In the genomic region with DNA sequence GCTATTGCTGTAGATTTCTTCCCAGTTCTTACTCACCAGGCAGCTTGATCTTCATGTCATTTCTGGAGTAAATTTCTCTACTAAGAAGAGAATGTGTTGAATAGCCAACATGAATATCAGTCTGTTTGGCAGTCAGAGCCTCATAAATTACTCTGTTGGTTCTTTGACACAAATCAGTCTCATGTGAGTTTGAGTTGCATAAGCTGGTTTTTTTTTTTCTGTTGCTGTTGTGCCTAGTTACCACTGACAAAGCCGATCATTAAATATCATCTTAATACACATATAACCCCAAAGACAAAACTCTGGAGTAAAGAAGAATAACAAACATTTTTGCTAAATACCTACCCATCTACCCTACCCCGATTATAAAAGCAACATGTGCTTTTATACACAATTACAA, we compare ENCODE assay signal across 24 cellular contexts.
"Had no signal": no experiment of that assay in that cellular context is flagged by ENCODE, and none has a peak within 500 bp of the region (broad histone marks: within the 10 kb centered on the region; RNA-seq: fewer than 3 reads in every experiment).

No MANE protein-coding gene starts in this region.

- H3K36me3 ChIP-seq: left ventricle myocardium inferior, ovary, right atrium auricular region, right lobe of liver, stomach, thyroid gland, transverse colon, upper lobe of left lung, vagina had no signal

- H3K27ac ChIP-seq: left ventricle myocardium inferior, ovary, right atrium auricular region, right lobe of liver, skin epidermis, stomach, testis, thyroid gland, transverse colon, upper lobe of left lung, vagina had no signal

- DNase-seq: immature natural killer cell; left ventricle myocardium inferior; mesendoderm; naive B cell; natural killer cell; nephron progenitor cell; ovary; right lobe of liver; stimulated activated CD4-positive, alpha-beta T cell treated with anti-CD3 and anti-CD28 coated beads, Interleukin-12 subunit alpha, Interleukin-12 subunit beta, amount 100 ng/mL, for 4 hours; stimulated activated CD4-positive, alpha-beta T cell treated with anti-CD3 and anti-CD28 coated beads, Interleukin-15, amount 100 ng/mL, for 24 hours; stimulated activated CD4-positive, alpha-beta T cell treated with anti-CD3 and anti-CD28 coated beads, Interleukin-2, amount 100 ng/mL, for 24 hours; stimulated activated CD4-positive, alpha-beta T cell treated with anti-CD3 and anti-CD28 coated beads, Interleukin-4, amount 100 ng/mL, for 1 hour; stimulated activated naive B cell treated with anti-CD40 and anti-IgM and Interleukin-4, amounts not matched to agents 10 μg/mL and 1 μg/mL and 100 μg/mL, for 72 hours; stimulated activated naive CD8-positive, alpha-beta T cell treated with anti-CD3 and anti-CD28 coated beads, Interleukin-15, Interleukin-2, amounts not matched to agents 100 U/mL and 50 U/mL, for 24 hours; stomach; testis; thyroid gland; transverse colon; upper lobe of left lung had no signal

- H3K4me1 ChIP-seq: left ventricle myocardium inferior, right atrium auricular region, right lobe of liver, stomach, testis, thyroid gland, transverse colon, upper lobe of left lung, vagina had no signal

- ATAC-seq: natural killer cell; right lobe of liver; stimulated activated naive B cell treated with anti-CD40 and anti-IgM and Interleukin-4, amounts not matched to agents 10 μg/mL and 1 μg/mL and 100 μg/mL, for 72 hours; stimulated activated naive CD8-positive, alpha-beta T cell treated with anti-CD3 and anti-CD28 coated beads, Interleukin-15, Interleukin-2, amounts not matched to agents 100 U/mL and 50 U/mL, for 24 hours had no signal

- H3K4me3 ChIP-seq: left ventricle myocardium inferior, lung, ovary, right atrium auricular region, right lobe of liver, skin epidermis, stomach, testis, thyroid gland, transverse colon, upper lobe of left lung, vagina had no signal

- FAIRE-seq: islet of Langerhans had no signal

- H3K9me3 ChIP-seq: ovary, right lobe of liver, testis, thyroid gland, vagina had no signal

- H3K27me3 ChIP-seq: ovary, right atrium auricular region, stomach, testis, thyroid gland, transverse colon, upper lobe of left lung, vagina had no signal
